In genomic region chr10:33657154-33657900, GRCh38 we compare ENCODE assay signal across 17 cellular contexts.
DNase-seq lines count a peak whose midpoint lies in the region; ATAC-seq and TF ChIP-seq lines count a peak whose summit lies in the region.
"Had no signal": no experiment of that assay in that cellular context is flagged by ENCODE, and none has a peak within 500 bp of the region (broad histone marks: within the 10 kb centered on the region; RNA-seq: fewer than 3 reads in every experiment).

No MANE protein-coding gene starts in this region.

- no peaks in the 10 kb centered on the region for H3K27me3 Mint-ChIP-seq in mesothelial cell of epicardium (ENCODE audit: low read depth)

- ATAC-seq in activated naive CD4-positive, alpha-beta T cell treated with anti-CD3 and anti-CD28 coated beads, Interleukin-2, amount 50 U/mL, for 72 hours: no peak
- no peak for ATAC-seq in GM18861 (IDR thresholded peaks at IDR 0.05; ENCODE audit: unreplicated experiment)
- ATAC-seq: activated CD8-positive, alpha-beta T cell treated with anti-CD3 and anti-CD28 coated beads, Interleukin-2, amount 10 ng/mL, durations not matched to agents 7 days and 5 days; CD8-positive, alpha-beta T cell had no signal

- H3K4me3 ChIP-seq in choroid plexus epithelial cell (ENCODE audit: low read depth, low read length): no peak overlapping the region
- H3K4me3 ChIP-seq: SJCRH30, transverse colon had no signal

- peaks cover 25% of the 10 kb centered on the region for H3K4me1 Mint-ChIP-seq in mesothelial cell of epicardium

- H3K36me3 Mint-ChIP-seq in mesothelial cell of epicardium: peaks cover 8% of the 10 kb centered on the region
- peaks cover 3 to 5% of the 10 kb centered on the region in 2 donors for H3K36me3 Mint-ChIP-seq in activated naive CD4-positive, alpha-beta T cell treated with anti-CD3 and anti-CD28 coated beads, Interleukin-2, amount 50 U/mL, for 72 hours
- H3K36me3 Mint-ChIP-seq: brain; CD8-positive, alpha-beta T cell had no signal

- CTCF ChIA-PET in HEK293T (lab: Yijun Ruan, JAX): no interaction called here

- H3K27ac Mint-ChIP-seq in mesothelial cell of epicardium: peak overlapping the region; percentile 60
- peak overlapping the region in 1 of 2 donors; percentile 67 for H3K27ac Mint-ChIP-seq in activated naive CD4-positive, alpha-beta T cell treated with anti-CD3 and anti-CD28 coated beads, Interleukin-2, amount 50 U/mL, for 72 hours
- H3K27ac Mint-ChIP-seq: activated CD8-positive, alpha-beta T cell treated with anti-CD3 and anti-CD28 coated beads, Interleukin-2, amount 10 ng/mL, durations not matched to agents 7 days and 5 days; brain; CD8-positive, alpha-beta T cell had no signal

- DNase-seq in EL: peak; percentile 22
- DNase-seq in NCI-H1105 treated with DMSO at 0.1 percent for 48 hours (lab: John Stamatoyannopoulos, UW): peak; percentile 65
- DNase-seq in choroid plexus epithelial cell (ENCODE audit: low read depth): peak; percentile 63
- no peak for DNase-seq in mesothelial cell of epicardium (ENCODE audit: low spot score in 2 of 2, unreplicated experiment in 2 of 2)
- no peak for DNase-seq in HEK293T (ENCODE audit: extremely low spot score)
- DNase-seq in activated naive CD4-positive, alpha-beta T cell treated with anti-CD3 and anti-CD28 coated beads, Interleukin-2, amount 50 U/mL, for 72 hours (ENCODE audit: low spot score in 2 of 2): no peak
- no peak for DNase-seq in retina
- DNase-seq: activated CD8-positive, alpha-beta T cell treated with anti-CD3 and anti-CD28 coated beads, Interleukin-2, amount 10 ng/mL, durations not matched to agents 7 days and 5 days; activated effector memory CD4-positive, alpha-beta T cell treated with Interleukin-2 at 50 U/mL for 16 hours; CD8-positive, alpha-beta T cell; mesendoderm; NCI-H774; occipital lobe; SJCRH30; transverse colon had no signal

- no peak for TF ChIP-seq CTCF in choroid plexus epithelial cell (conservative IDR thresholded peaks at IDR 0.05; ENCODE audit: low read depth, low read length)
- no peak for TF ChIP-seq CTCF in mesothelial cell of epicardium (IDR thresholded peaks at IDR 0.05; ENCODE audit: unreplicated experiment)

- H3K4me3 Mint-ChIP-seq in mesothelial cell of epicardium: no peak overlapping the region
- H3K4me3 Mint-ChIP-seq: activated CD8-positive, alpha-beta T cell treated with anti-CD3 and anti-CD28 coated beads, Interleukin-2, amount 10 ng/mL, durations not matched to agents 7 days and 5 days; brain; CD8-positive, alpha-beta T cell had no signal

- peaks cover 14% of the 10 kb centered on the region for H3K9me3 Mint-ChIP-seq in mesothelial cell of epicardium
- peaks cover 3 to 7% of the 10 kb centered on the region in 2 donors for H3K9me3 Mint-ChIP-seq in activated naive CD4-positive, alpha-beta T cell treated with anti-CD3 and anti-CD28 coated beads, Interleukin-2, amount 50 U/mL, for 72 hours

- POLR2A ChIA-PET in HEK293T (lab: Yijun Ruan, JAX): no interaction called here

TF ChIP-seq in HEK293T, 16 proteins besides CTCF, POLR2A, EP300 and RAD21:
- no peak for TF ChIP-seq L3MBTL2 (conservative IDR thresholded peaks at IDR 0.05)
- TF ChIP-seq BHLHE40 (IDR thresholded peaks at IDR 0.05; ENCODE audit: borderline replicate concordance): no peak
- no peak for TF ChIP-seq SUZ12 (IDR thresholded peaks at IDR 0.05)
- TF ChIP-seq FOXA1 (IDR thresholded peaks at IDR 0.05): no peak
- no peak for TF ChIP-seq SP1 (IDR thresholded peaks at IDR 0.05)
- no peak for TF ChIP-seq CTBP1 (IDR thresholded peaks at IDR 0.05; ENCODE audit: borderline replicate concordance)
- no peak for TF ChIP-seq ELF4 (IDR thresholded peaks at IDR 0.05)
- TF ChIP-seq NFRKB (IDR thresholded peaks at IDR 0.05): no peak
- no peak for TF ChIP-seq TARDBP (IDR thresholded peaks at IDR 0.05)
- no peak for TF ChIP-seq FOXK2 (IDR thresholded peaks at IDR 0.05)
- no peak for TF ChIP-seq HDGF (IDR thresholded peaks at IDR 0.05; ENCODE audit: borderline replicate concordance)

Comparison
In these comparisons a context has a peak if more than half of its experiments do, and no peak if none do; other contexts are left out.
1. DNase-seq: peak in EL (single experiment), NCI-H1105 treated with DMSO at 0.1 percent for 48 hours (single experiment) and choroid plexus epithelial cell (single experiment); none in mesothelial cell of epicardium (0 of 2), HEK293T (single experiment), activated naive CD4-positive, alpha-beta T cell treated with anti-CD3 and anti-CD28 coated beads, Interleukin-2, amount 50 U/mL, for 72 hours (0 of 2) and retina (single experiment).